9 cellular contexts compared by ENCODE assay signal in the genomic region with DNA sequence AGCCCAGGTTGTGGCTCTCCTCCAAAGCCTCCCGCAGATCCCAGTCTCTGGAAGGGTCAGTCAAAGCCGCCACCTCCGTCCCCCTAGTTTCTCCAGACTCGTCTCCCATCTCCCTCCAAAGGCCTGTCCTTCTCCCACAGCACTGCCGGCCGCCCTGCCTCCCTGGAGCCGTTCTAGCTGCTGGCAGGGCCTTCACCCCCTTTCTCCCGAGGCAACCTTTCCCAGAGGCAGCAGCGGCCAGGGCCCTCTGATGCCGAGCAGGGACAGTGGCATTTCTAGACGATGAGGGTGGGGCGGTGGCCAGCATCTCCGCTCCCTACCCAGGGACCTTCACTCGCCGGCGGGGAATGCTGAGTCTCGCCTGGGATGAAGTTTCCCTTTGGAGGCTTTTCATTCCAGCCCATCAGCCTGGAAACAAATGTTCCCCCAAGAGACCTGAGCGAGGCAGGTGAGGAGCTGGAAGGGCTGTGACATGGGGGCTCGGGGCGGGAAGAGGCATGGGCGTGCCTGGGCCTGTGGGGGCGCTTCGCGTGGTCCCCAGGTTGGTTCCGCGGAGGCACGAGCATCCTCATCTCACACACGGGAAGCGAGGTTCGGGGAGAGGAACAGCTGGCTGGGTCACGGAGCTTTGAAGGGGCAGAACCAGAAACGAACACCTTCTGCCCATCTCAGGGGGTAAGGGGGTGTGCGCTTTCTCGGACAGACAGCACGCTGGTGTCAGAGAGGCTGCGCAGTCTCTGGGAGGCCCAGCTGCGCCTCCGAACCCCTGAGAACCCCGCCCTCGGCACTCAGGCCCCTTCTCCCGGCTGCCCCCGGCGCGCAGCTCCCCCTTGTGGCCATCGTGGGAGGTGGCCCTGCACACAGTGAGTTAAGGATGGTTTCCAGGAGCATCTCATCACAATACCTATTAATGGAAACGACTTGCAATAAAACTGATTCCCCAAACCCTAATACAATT. TPM values are rescaled to one million over a fixed set of nuclear protein-coding genes. Genes with fewer than 3 reads are reported as not detected.
DNase-seq lines count a peak whose midpoint lies in the region; ATAC-seq and TF ChIP-seq lines count a peak whose summit lies in the region.
"Had no signal": no experiment of that assay in that cellular context is flagged by ENCODE, and none has a peak within 500 bp of the region (broad histone marks: within the 10 kb centered on the region; RNA-seq: fewer than 3 reads in every experiment).

No MANE protein-coding gene starts in this region.

- intact Hi-C loops in body of pancreas (cut with DNase I): no loop called here

- DNase-seq in GM06990 (ENCODE audit: extremely low read depth, insufficient read length) (no peak), NCI-H748 treated with DMSO at 0.1 percent for 48 hours (lab: John Stamatoyannopoulos, UW) (peak; percentile 8), body of pancreas (no peak), osteocyte (ENCODE audit: extremely low spot score, unreplicated experiment) (no peak), glomerular visceral epithelial cell (ENCODE audit: extremely low spot score) (no peak), NCI-H2081 treated with DMSO at 0.1 percent for 48 hours (lab: John Stamatoyannopoulos, UW) (no peak), MV-4-11 (lab: John Stamatoyannopoulos, UW) (no peak)

- H3K4me1 ChIP-seq in body of pancreas: peaks cover 19% of the 10 kb centered on the region

- H3K36me3 ChIP-seq in GM06990 (ENCODE audit: control insufficient read depth, insufficient read depth, low read length): no peaks in the 10 kb centered on the region
- no peaks in the 10 kb centered on the region for H3K36me3 ChIP-seq in body of pancreas (replicated peaks in 1 of 2; ENCODE audit: insufficient read depth in 1 of 2, low read depth in 2 of 2)

- no peaks in the 10 kb centered on the region for H3K9me3 Mint-ChIP-seq in osteocyte (ENCODE audit: unreplicated experiment)

- TF ChIP-seq POLR2A in body of pancreas (IDR thresholded peaks at IDR 0.05): no peak

- H3K9me3 ChIP-seq in body of pancreas: no peaks in the 10 kb centered on the region

- TF ChIP-seq CTCF in GM06990 (IDR thresholded peaks at IDR 0.05; ENCODE audit: insufficient read depth, low read length, poor library complexity, severe bottlenecking) (peak; percentile 57), body of pancreas (IDR thresholded peaks at IDR 0.05) (peak in 5 of 7 experiments; percentile 18 to 37 (median 25)), osteocyte (IDR thresholded peaks at IDR 0.05) (peak; percentile 54)

- no peak overlapping the region for H3K4me3 Mint-ChIP-seq in osteocyte (ENCODE audit: unreplicated experiment)

- H3K4me1 Mint-ChIP-seq in osteocyte (ENCODE audit: unreplicated experiment): no peaks in the 10 kb centered on the region

- 82 to 91% methylated on average over 32 to 44 of the region's 46 CpGs for WGBS in body of pancreas, 2 donors

- no peak overlapping the region for H3K27ac ChIP-seq in body of pancreas

- ATAC-seq in body of pancreas (no peak), HG03196 (IDR thresholded peaks at IDR 0.05; ENCODE audit: unreplicated experiment) (no peak)

- H3K27me3 ChIP-seq in GM06990 (replicated peaks; ENCODE audit: control insufficient read depth, insufficient read depth, low read length) (no peaks in the 10 kb centered on the region), body of pancreas (no peaks in the 10 kb centered on the region)

- H3K27ac Mint-ChIP-seq in osteocyte (ENCODE audit: unreplicated experiment): no peak overlapping the region

- H3K27me3 Mint-ChIP-seq in osteocyte (ENCODE audit: unreplicated experiment): no peaks in the 10 kb centered on the region

- no peaks in the 10 kb centered on the region for H3K36me3 Mint-ChIP-seq in osteocyte (ENCODE audit: unreplicated experiment)

- H3K4me3 ChIP-seq in GM06990 (replicated peaks; ENCODE audit: low read depth, low read length) (no peak overlapping the region), body of pancreas (no peak overlapping the region)

RNA-seq across cellular contexts. Expression of a gene that starts 18.1 kb away (rescaled TPM):
- 1 to 10 TPM; 4.4 to 4.6 TPM for total RNA-seq in body of pancreas
- 2.3 and 2.8 TPM in 2 replicates for total RNA-seq in osteocyte
- total RNA-seq: HT1080 had no signal

RNA-seq across cellular contexts. Expression of a gene that starts 51.8 kb away (rescaled TPM):
- 1,000 to 10,000 TPM in 1 of 2 donors, 100 to 1,000 TPM in 1; 921 to 1,114 TPM for total RNA-seq in body of pancreas
- total RNA-seq in osteocyte: 2,093 and 2,150 TPM in 2 replicates
